ENCODE assay signal across 1 cellular context in genomic region chr17:14805348-14805747, GRCh38.
TF ChIP-seq lines count a peak whose summit lies in the region.

No MANE protein-coding gene starts in this region.

TF ChIP-seq in GM23338, 12 proteins besides CTCF, POLR2A, EP300 and RAD21 (continued from another document):
- TF ChIP-seq ZNF462 (CRISPR knock-in tag; IDR thresholded peaks at IDR 0.05), result no peak
TF ChIP-seq in GM23338: peak in this region for 0.
